Comparison of ENCODE assay signal across 2 cellular contexts in the genomic region with DNA sequence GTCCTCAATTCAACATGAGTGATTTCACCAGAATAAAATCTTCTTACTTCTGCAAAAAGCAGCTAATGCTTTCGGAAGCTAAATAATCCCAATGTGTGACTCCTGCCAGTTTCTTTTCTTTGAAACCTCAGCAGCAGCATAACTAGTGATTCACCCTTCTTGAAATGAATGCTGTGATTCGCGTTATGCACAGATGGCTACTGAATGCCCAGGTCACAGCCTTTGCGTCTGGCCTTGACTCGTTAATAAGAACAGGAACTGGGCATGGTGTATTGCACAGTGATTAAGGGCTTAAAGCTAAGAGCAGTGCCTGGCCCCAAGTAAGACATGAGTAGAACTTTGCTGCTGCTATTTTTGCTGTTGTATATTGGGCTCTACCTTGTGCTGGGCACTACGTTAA.
TF ChIP-seq lines count a peak whose summit lies in the region.

No MANE protein-coding gene starts in this region.

TF ChIP-seq in IMR-90, 13 proteins besides CTCF, POLR2A, EP300 and RAD21:
- no peak for TF ChIP-seq RFX5 (IDR thresholded peaks at IDR 0.05; ENCODE audit: low read depth, low read length)
- TF ChIP-seq FOS (IDR thresholded peaks at IDR 0.05; ENCODE audit: low read depth, low read length): no peak
- TF ChIP-seq, protein P1, sequence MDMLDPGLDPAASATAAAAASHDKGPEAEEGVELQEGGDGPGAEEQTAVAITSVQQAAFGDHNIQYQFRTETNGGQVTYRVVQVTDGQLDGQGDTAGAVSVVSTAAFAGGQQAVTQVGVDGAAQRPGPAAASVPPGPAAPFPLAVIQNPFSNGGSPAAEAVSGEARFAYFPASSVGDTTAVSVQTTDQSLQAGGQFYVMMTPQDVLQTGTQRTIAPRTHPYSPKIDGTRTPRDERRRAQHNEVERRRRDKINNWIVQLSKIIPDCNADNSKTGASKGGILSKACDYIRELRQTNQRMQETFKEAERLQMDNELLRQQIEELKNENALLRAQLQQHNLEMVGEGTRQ (IDR thresholded peaks at IDR 0.05; ENCODE audit: low read depth, low read length): no peak
- no peak for TF ChIP-seq MAZ (IDR thresholded peaks at IDR 0.05; ENCODE audit: borderline replicate concordance, low read depth, low read length)
- no peak for TF ChIP-seq SMC3 (IDR thresholded peaks at IDR 0.05; ENCODE audit: low read depth, low read length)
- TF ChIP-seq BHLHE40 (IDR thresholded peaks at IDR 0.05; ENCODE audit: low read depth, low read length): no peak
- TF ChIP-seq NFE2L2 (IDR thresholded peaks at IDR 0.05; ENCODE audit: low read depth, low read length): no peak
- no peak for TF ChIP-seq RCOR1 (IDR thresholded peaks at IDR 0.05; ENCODE audit: insufficient replicate concordance, low read length)
- no peak for TF ChIP-seq MAFK (IDR thresholded peaks at IDR 0.05; ENCODE audit: low read depth, low read length)
- no peak for TF ChIP-seq CEBPB (IDR thresholded peaks at IDR 0.05; ENCODE audit: low read depth, low read length)
- TF ChIP-seq CHD1 (IDR thresholded peaks at IDR 0.05; ENCODE audit: low read depth, low read length): no peak
- TF ChIP-seq, protein P2, sequence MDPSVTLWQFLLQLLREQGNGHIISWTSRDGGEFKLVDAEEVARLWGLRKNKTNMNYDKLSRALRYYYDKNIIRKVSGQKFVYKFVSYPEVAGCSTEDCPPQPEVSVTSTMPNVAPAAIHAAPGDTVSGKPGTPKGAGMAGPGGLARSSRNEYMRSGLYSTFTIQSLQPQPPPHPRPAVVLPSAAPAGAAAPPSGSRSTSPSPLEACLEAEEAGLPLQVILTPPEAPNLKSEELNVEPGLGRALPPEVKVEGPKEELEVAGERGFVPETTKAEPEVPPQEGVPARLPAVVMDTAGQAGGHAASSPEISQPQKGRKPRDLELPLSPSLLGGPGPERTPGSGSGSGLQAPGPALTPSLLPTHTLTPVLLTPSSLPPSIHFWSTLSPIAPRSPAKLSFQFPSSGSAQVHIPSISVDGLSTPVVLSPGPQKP (IDR thresholded peaks at IDR 0.05; ENCODE audit: borderline replicate concordance, low read depth, low read length): no peak
- no peak for TF ChIP-seq MXI1 (IDR thresholded peaks at IDR 0.05; ENCODE audit: borderline replicate concordance, low read depth, low read length)

TF ChIP-seq in H1, 55 proteins besides CTCF, POLR2A, EP300 and RAD21:
- TF ChIP-seq RFX5 (IDR thresholded peaks at IDR 0.05; ENCODE audit: borderline replicate concordance, low read depth, low read length): no peak
- no peak for TF ChIP-seq BCL11A (IDR thresholded peaks at IDR 0.05; ENCODE audit: low read depth in 2 of 2, low read length in 2 of 2)
- no peak for TF ChIP-seq SUZ12 (IDR thresholded peaks at IDR 0.05; ENCODE audit: low read length)
- no peak for TF ChIP-seq TAF7 (optimal IDR thresholded peaks at IDR 0.05; ENCODE audit: borderline replicate concordance, low read depth, low read length)
- TF ChIP-seq, protein P1 (IDR thresholded peaks at IDR 0.05; ENCODE audit: low read length): no peak
- TF ChIP-seq, protein P3, sequence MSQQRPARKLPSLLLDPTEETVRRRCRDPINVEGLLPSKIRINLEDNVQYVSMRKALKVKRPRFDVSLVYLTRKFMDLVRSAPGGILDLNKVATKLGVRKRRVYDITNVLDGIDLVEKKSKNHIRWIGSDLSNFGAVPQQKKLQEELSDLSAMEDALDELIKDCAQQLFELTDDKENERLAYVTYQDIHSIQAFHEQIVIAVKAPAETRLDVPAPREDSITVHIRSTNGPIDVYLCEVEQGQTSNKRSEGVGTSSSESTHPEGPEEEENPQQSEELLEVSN (IDR thresholded peaks at IDR 0.05): no peak
- no peak for TF ChIP-seq HDAC2 (IDR thresholded peaks at IDR 0.05; ENCODE audit: borderline replicate concordance in 1 of 2, low read depth in 2 of 2, low read length in 2 of 2)
- no peak for TF ChIP-seq SP2 (IDR thresholded peaks at IDR 0.05; ENCODE audit: low read length)
- TF ChIP-seq RNF2 (IDR thresholded peaks at IDR 0.05; ENCODE audit: borderline replicate concordance, low read depth, low read length, missing control alignments, poor library complexity, severe bottlenecking): no peak
- TF ChIP-seq JUN (IDR thresholded peaks at IDR 0.05; ENCODE audit: low read depth, low read length): no peak
- no peak for TF ChIP-seq CHD2 (IDR thresholded peaks at IDR 0.05; ENCODE audit: low read length)
- no peak for TF ChIP-seq GTF2F1 (IDR thresholded peaks at IDR 0.05; ENCODE audit: borderline replicate concordance, low read depth, low read length)
- no peak for TF ChIP-seq CHD1 (IDR thresholded peaks at IDR 0.05; ENCODE audit: low read depth, low read length)
